In genomic region chr17:73827627-73828241, GRCh38 we compare ENCODE assay signal across 10 cellular contexts.
DNase-seq lines count a peak whose midpoint lies in the region; ATAC-seq and TF ChIP-seq lines count a peak whose summit lies in the region.
"Had no signal": no experiment of that assay in that cellular context is flagged by ENCODE, and none has a peak within 500 bp of the region (broad histone marks: within the 10 kb centered on the region; RNA-seq: fewer than 3 reads in every experiment).

No MANE protein-coding gene starts in this region.

- POLR2A ChIA-PET in activated CD8-positive, alpha-beta T cell treated with anti-CD3 and anti-CD28 coated beads, Interleukin-2, amount 10 ng/mL, durations not matched to agents 7 days and 5 days (lab: Charles Lee): no interaction called here

- H3K27me3 ChIP-seq in heart left ventricle (peaks cover 0 to 19% (median 0%) of the 10 kb centered on the region in 9 donors), upper lobe of right lung (no peaks in the 10 kb centered on the region)

- DNase-seq in heart left ventricle (no peak), Right ventricle myocardium inferior (ENCODE audit: missing footprints) (no peak), iPS-NIHi7 (ENCODE audit: extremely low spot score) (peak; percentile 69), upper lobe of right lung (no peak), NCI-H1092 treated with DMSO at 0.1 percent for 48 hours (lab: John Stamatoyannopoulos, UW) (no peak)
- no peak for DNase-seq in activated CD8-positive, alpha-beta T cell treated with anti-CD3 and anti-CD28 coated beads, Interleukin-2, amount 10 ng/mL, durations not matched to agents 7 days and 5 days
- DNase-seq: kidney glomerular epithelial cell had no signal

- peaks cover 15% of the 10 kb centered on the region for H3K4me1 Mint-ChIP-seq in activated CD8-positive, alpha-beta T cell treated with anti-CD3 and anti-CD28 coated beads, Interleukin-2, amount 10 ng/mL, durations not matched to agents 7 days and 5 days (ENCODE audit: low read depth)

- no peaks in the 10 kb centered on the region for H3K9me3 Mint-ChIP-seq in activated CD8-positive, alpha-beta T cell treated with anti-CD3 and anti-CD28 coated beads, Interleukin-2, amount 10 ng/mL, durations not matched to agents 7 days and 5 days (ENCODE audit: insufficient read depth)

- TF ChIP-seq POLR2A in heart left ventricle (IDR thresholded peaks at IDR 0.05): no peak

- H3K27me3 Mint-ChIP-seq in activated CD8-positive, alpha-beta T cell treated with anti-CD3 and anti-CD28 coated beads, Interleukin-2, amount 10 ng/mL, durations not matched to agents 7 days and 5 days (ENCODE audit: low read depth): peaks cover 8% of the 10 kb centered on the region

- 55 to 62% (median 62%) methylated on average over 14 to 15 of the region's 15 CpGs for WGBS in heart left ventricle, 4 donors

- no peak overlapping the region for H3K4me3 Mint-ChIP-seq in activated CD8-positive, alpha-beta T cell treated with anti-CD3 and anti-CD28 coated beads, Interleukin-2, amount 10 ng/mL, durations not matched to agents 7 days and 5 days

- H3K36me3 ChIP-seq in heart left ventricle: no peaks in the 10 kb centered on the region
- H3K36me3 ChIP-seq in upper lobe of right lung: no peaks in the 10 kb centered on the region

- H3K27ac ChIP-seq in heart left ventricle (peak overlapping the region in 10 of 12 donors; percentile 4 to 66 (median 50)), upper lobe of right lung (peak overlapping the region; percentile 66)
- H3K27ac ChIP-seq: epithelial cell of prostate had no signal

- H3K27ac Mint-ChIP-seq in activated CD8-positive, alpha-beta T cell treated with anti-CD3 and anti-CD28 coated beads, Interleukin-2, amount 10 ng/mL, durations not matched to agents 7 days and 5 days: peak overlapping the region; percentile 40

- no peak for TF ChIP-seq CTCF in heart left ventricle (IDR thresholded peaks at IDR 0.05)
- TF ChIP-seq CTCF in upper lobe of right lung (IDR thresholded peaks at IDR 0.05): no peak

- ATAC-seq in heart left ventricle (peak in 3 of 4 donors; percentile 58 to 81 (median 65)), Right ventricle myocardium inferior (no peak), upper lobe of right lung (peak; percentile 83), GM18873 (IDR thresholded peaks at IDR 0.05; ENCODE audit: low FRiP score, unreplicated experiment) (no peak), GM21360 (IDR thresholded peaks at IDR 0.05; ENCODE audit: unreplicated experiment) (no peak)
- no peak for ATAC-seq in activated CD8-positive, alpha-beta T cell treated with anti-CD3 and anti-CD28 coated beads, Interleukin-2, amount 10 ng/mL, durations not matched to agents 7 days and 5 days

- H3K9me3 ChIP-seq in heart left ventricle (no peaks in the 10 kb centered on the region), upper lobe of right lung (no peaks in the 10 kb centered on the region)

- H3K36me3 Mint-ChIP-seq in activated CD8-positive, alpha-beta T cell treated with anti-CD3 and anti-CD28 coated beads, Interleukin-2, amount 10 ng/mL, durations not matched to agents 7 days and 5 days (ENCODE audit: low read depth): no peaks in the 10 kb centered on the region

- no peak overlapping the region for H3K4me3 ChIP-seq in heart left ventricle
- no peak overlapping the region for H3K4me3 ChIP-seq in upper lobe of right lung

- peaks cover 0 to 13% (median 5%) of the 10 kb centered on the region in 12 donors for H3K4me1 ChIP-seq in heart left ventricle
- peaks cover 9% of the 10 kb centered on the region for H3K4me1 ChIP-seq in upper lobe of right lung

- intact Hi-C loops in heart left ventricle (cut with DNase I) (loop anchor here in 1 of 10 donors (10.0 kb wide), 1 partner anchor 127 kb away; no protein-coding TSS in a partner anchor), Right ventricle myocardium inferior (cut with DNase I) (no loop called here), upper lobe of right lung (cut with DNase I) (no loop called here)

- CTCF ChIA-PET in activated CD8-positive, alpha-beta T cell treated with anti-CD3 and anti-CD28 coated beads, Interleukin-2, amount 10 ng/mL, durations not matched to agents 7 days and 5 days (lab: Charles Lee): no interaction called here

Comparison
In these comparisons a context has a peak if more than half of its experiments do, and no peak if none do; other contexts are left out.
1. ATAC-seq: peak in heart left ventricle (3 of 4) and upper lobe of right lung (single experiment); none in Right ventricle myocardium inferior (single experiment), activated CD8-positive, alpha-beta T cell treated with anti-CD3 and anti-CD28 coated beads, Interleukin-2, amount 10 ng/mL, durations not matched to agents 7 days and 5 days (single experiment), GM18873 (single experiment) and GM21360 (single experiment).